In the genomic region with DNA sequence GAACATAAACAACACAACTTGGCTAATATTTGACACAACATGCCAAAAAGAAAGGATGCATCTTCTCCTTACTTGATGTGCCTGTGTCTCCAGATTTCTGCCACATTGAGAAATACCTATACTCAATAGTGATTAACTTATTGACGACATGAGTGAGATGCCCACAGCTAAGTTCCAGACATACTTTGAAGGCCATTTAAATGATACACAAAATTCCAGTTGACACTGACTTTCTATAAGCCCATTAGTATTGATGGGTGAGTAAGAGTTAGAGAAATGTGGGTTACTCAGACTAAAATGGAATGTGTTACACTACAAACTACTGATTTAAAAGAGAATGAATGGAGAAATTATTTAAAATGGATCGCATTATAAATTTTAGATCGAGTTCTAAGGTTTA, we compare ENCODE assay signal across 25 cellular contexts.
"Had no signal": no experiment of that assay in that cellular context is flagged by ENCODE, and none has a peak within 500 bp of the region (broad histone marks: within the 10 kb centered on the region; RNA-seq: fewer than 3 reads in every experiment).

No MANE protein-coding gene starts in this region.

- H3K79me2 ChIP-seq: parathyroid adenoma had no signal

- H3K4me1 ChIP-seq: esophagus squamous epithelium, gastroesophageal sphincter, left ventricle myocardium inferior, lower lobe of right lung, parathyroid adenoma, prostate gland, right lobe of liver, spleen, tibial artery, upper lobe of left lung, uterus had no signal

- H3K9ac ChIP-seq: parathyroid adenoma had no signal

- H3K36me3 ChIP-seq: esophagus squamous epithelium, gastroesophageal sphincter, left ventricle myocardium inferior, lower lobe of right lung, prostate gland, right lobe of liver, spleen, tibial artery, upper lobe of left lung, uterus had no signal

- H3K27me3 ChIP-seq: esophagus squamous epithelium, gastroesophageal sphincter, right lobe of liver, spleen, tibial artery, upper lobe of left lung, uterus had no signal

- H3K27ac ChIP-seq: esophagus squamous epithelium, gastroesophageal sphincter, left ventricle myocardium inferior, lower lobe of right lung, parathyroid adenoma, prostate gland, right lobe of liver, spleen, tibial artery, upper lobe of left lung, uterus had no signal

- H3K36me3 Mint-ChIP-seq: memory B cell; naive thymus-derived CD4-positive, alpha-beta T cell; stimulated activated memory B cell treated with anti-CD40 and anti-IgM and Interleukin-4, amounts not matched to agents 10 μg/mL and 1 μg/mL and 100 μg/mL, for 72 hours had no signal

- DNase-seq: dermis blood vessel endothelial cell; esophagus squamous epithelium; foreskin fibroblast; glutamatergic neuron; left cardiac atrium; left ventricle myocardium inferior; lower lobe of right lung; naive thymus-derived CD4-positive, alpha-beta T cell; nephron progenitor cell; retina; right lobe of liver; spleen; stimulated activated CD4-positive, alpha-beta T cell treated with anti-CD3 and anti-CD28 coated beads, Interleukin-15, amount 100 ng/mL, for 24 hours; stimulated activated CD4-positive, alpha-beta T cell treated with anti-CD3 and anti-CD28 coated beads, Interleukin-1b, Interleukin-23, amount 100 ng/mL, for 48 hours; stimulated activated CD4-positive, alpha-beta T cell treated with anti-CD3 and anti-CD28 coated beads, Interleukin-4, amount 100 ng/mL, for 24 hours; tibial artery; upper lobe of left lung; uterus had no signal

- H3K27ac Mint-ChIP-seq: memory B cell; naive thymus-derived CD4-positive, alpha-beta T cell; nephron progenitor cell; stimulated activated memory B cell treated with anti-CD40 and anti-IgM and Interleukin-4, amounts not matched to agents 10 μg/mL and 1 μg/mL and 100 μg/mL, for 72 hours; stimulated activated naive CD8-positive, alpha-beta T cell treated with anti-CD3 and anti-CD28 coated beads, Interleukin-15, Interleukin-2, amounts not matched to agents 100 ng/mL and 50 ng/mL, for 24 hours had no signal

- H3K9me3 Mint-ChIP-seq: memory B cell; stimulated activated memory B cell treated with anti-CD40 and anti-IgM and Interleukin-4, amounts not matched to agents 10 μg/mL and 1 μg/mL and 100 μg/mL, for 72 hours had no signal

- FAIRE-seq: keratinocyte had no signal

- H3K4me3 ChIP-seq: esophagus squamous epithelium, gastroesophageal sphincter, left ventricle myocardium inferior, lower lobe of right lung, prostate gland, right lobe of liver, spleen, tibial artery, upper lobe of left lung, uterus had no signal

- H3K4me3 Mint-ChIP-seq: memory B cell; naive thymus-derived CD4-positive, alpha-beta T cell; nephron progenitor cell; stimulated activated memory B cell treated with anti-CD40 and anti-IgM and Interleukin-4, amounts not matched to agents 10 μg/mL and 1 μg/mL and 100 μg/mL, for 72 hours; stimulated activated naive CD8-positive, alpha-beta T cell treated with anti-CD3 and anti-CD28 coated beads, Interleukin-15, Interleukin-2, amounts not matched to agents 100 ng/mL and 50 ng/mL, for 24 hours had no signal

- H3K27me3 Mint-ChIP-seq: memory B cell; naive thymus-derived CD4-positive, alpha-beta T cell; stimulated activated memory B cell treated with anti-CD40 and anti-IgM and Interleukin-4, amounts not matched to agents 10 μg/mL and 1 μg/mL and 100 μg/mL, for 72 hours; stimulated activated naive CD8-positive, alpha-beta T cell treated with anti-CD3 and anti-CD28 coated beads, Interleukin-15, Interleukin-2, amounts not matched to agents 100 ng/mL and 50 ng/mL, for 24 hours had no signal

- H2AFZ ChIP-seq: parathyroid adenoma had no signal

- H3K4me1 Mint-ChIP-seq: memory B cell; naive thymus-derived CD4-positive, alpha-beta T cell; nephron progenitor cell; stimulated activated memory B cell treated with anti-CD40 and anti-IgM and Interleukin-4, amounts not matched to agents 10 μg/mL and 1 μg/mL and 100 μg/mL, for 72 hours had no signal

- H3K9me3 ChIP-seq: left ventricle myocardium inferior, lower lobe of right lung, prostate gland, right lobe of liver, tibial artery, uterus had no signal

- ATAC-seq: gastroesophageal sphincter; left cardiac atrium; lower lobe of right lung; naive thymus-derived CD4-positive, alpha-beta T cell; right lobe of liver; stimulated activated memory B cell treated with anti-CD40 and anti-IgM and Interleukin-4, amounts not matched to agents 10 μg/mL and 1 μg/mL and 100 μg/mL, for 72 hours had no signal
